In the genomic region with DNA sequence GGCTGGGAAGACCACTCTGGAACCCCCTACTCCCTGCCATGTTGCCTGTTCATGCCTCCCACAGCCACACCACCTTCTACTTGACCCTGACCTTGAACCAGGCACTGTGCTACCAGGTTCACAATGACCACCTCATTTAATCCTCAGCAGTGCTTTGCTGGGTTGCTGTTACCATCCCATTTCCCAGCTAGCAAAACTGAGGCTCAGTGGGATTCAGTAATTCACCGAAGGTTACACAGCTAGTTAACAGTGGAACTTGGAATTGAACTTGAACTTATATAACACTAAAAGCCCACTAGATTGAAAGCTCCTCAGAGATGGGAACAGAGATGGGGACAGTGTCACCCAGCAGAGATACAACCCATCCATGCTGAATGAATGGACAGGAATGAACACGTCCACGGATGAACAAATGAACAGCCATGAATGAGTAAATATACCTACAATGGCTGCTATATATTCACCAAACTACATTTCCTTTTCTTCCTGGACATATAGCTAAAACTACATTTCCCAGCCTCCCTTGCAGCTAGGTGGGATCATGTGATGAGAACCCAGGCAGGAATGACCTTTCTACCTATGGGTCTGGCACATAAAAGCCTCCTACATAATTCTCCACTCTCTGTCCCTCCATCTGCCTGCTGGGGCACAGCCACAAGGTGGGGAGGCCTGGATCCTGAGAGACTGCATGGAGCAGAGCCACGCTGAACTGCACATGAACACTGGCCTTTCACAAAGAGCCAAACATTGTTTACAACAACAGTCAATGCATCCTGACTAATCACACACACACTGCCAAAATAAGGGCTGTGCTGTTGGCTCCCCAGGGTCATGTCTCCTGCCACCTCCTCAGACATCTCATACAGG, we compare ENCODE assay signal across 25 cellular contexts.
"Had no signal": no experiment of that assay in that cellular context is flagged by ENCODE, and none has a peak within 500 bp of the region (broad histone marks: within the 10 kb centered on the region; RNA-seq: fewer than 3 reads in every experiment).

No MANE protein-coding gene starts in this region.

- H3K36me3 ChIP-seq: pancreas, vagina, WERI-Rb-1 had no signal

- H3K27ac Mint-ChIP-seq: activated CD8-positive, alpha-beta T cell treated with anti-CD3 and anti-CD28 coated beads, Interleukin-2, amount 10 ng/mL, durations not matched to agents 7 days and 5 days; activated naive CD4-positive, alpha-beta T cell treated with anti-CD3 and anti-CD28 coated beads, Interleukin-2, amount 50 U/mL, for 24 hours; activated T-helper 1 cell treated with anti-CD3 and anti-CD28 coated beads, Interleukin-12 subunit alpha, Interleukin-12 subunit beta, Interleukin-2, Interleukin-4 antibody, amounts not matched to agents 30 ng/mL and 10 ng/mL and 1 ng/mL, durations not matched to agents 14 hours and 24 hours and 36 hours; dendritic cell treated with granulocyte-macrophage colony-stimulating factor and Interleukin-4, amounts not matched to agents 40 ng/mL and 50 ng/mL, for 4 days; immature natural killer cell; mesothelial cell of epicardium had no signal

- ATAC-seq: activated CD8-positive, alpha-beta T cell treated with anti-CD3 and anti-CD28 coated beads, Interleukin-2, amount 10 ng/mL, durations not matched to agents 7 days and 5 days; body of pancreas; naive thymus-derived CD8-positive, alpha-beta T cell; pancreas; psoas muscle; right cardiac atrium had no signal

- H3K9me3 ChIP-seq: pancreas, testis had no signal

- H3K4me3 Mint-ChIP-seq: activated CD8-positive, alpha-beta T cell treated with anti-CD3 and anti-CD28 coated beads, Interleukin-2, amount 10 ng/mL, durations not matched to agents 7 days and 5 days; activated naive CD4-positive, alpha-beta T cell treated with anti-CD3 and anti-CD28 coated beads, Interleukin-2, amount 50 U/mL, for 24 hours; activated T-helper 1 cell treated with anti-CD3 and anti-CD28 coated beads, Interleukin-12 subunit alpha, Interleukin-12 subunit beta, Interleukin-2, Interleukin-4 antibody, amounts not matched to agents 30 ng/mL and 10 ng/mL and 1 ng/mL, durations not matched to agents 14 hours and 24 hours and 36 hours; dendritic cell treated with granulocyte-macrophage colony-stimulating factor and Interleukin-4, amounts not matched to agents 40 ng/mL and 50 ng/mL, for 4 days; immature natural killer cell; mesothelial cell of epicardium; naive thymus-derived CD8-positive, alpha-beta T cell had no signal

- DNase-seq: activated CD4-positive, alpha-beta T cell treated with anti-CD3 and anti-CD28 coated beads for 1 hour; activated CD4-positive, alpha-beta T cell treated with anti-CD3 and anti-CD28 coated beads, Interleukin-2, amount 50 U/mL, for 1 hour; activated CD8-positive, alpha-beta T cell treated with anti-CD3 and anti-CD28 coated beads, Interleukin-2, amount 10 ng/mL, durations not matched to agents 7 days and 5 days; activated gamma-delta T cell treated with Interleukin-2 at 50 U/mL for 16 hours; anterior cingulate cortex; body of pancreas; effector CD4-positive, alpha-beta T cell; immature natural killer cell; left ventricle myocardium inferior; naive thymus-derived CD8-positive, alpha-beta T cell; pancreas; psoas muscle; stimulated activated CD8-positive, alpha-beta memory T cell treated with anti-CD3 and anti-CD28 coated beads, Interleukin-4, amount 100 ng/mL, for 48 hours; stimulated activated naive CD4-positive, alpha-beta T cell; testis; trophoblast cell; WERI-Rb-1 had no signal

- H3K27me3 Mint-ChIP-seq: activated naive CD4-positive, alpha-beta T cell treated with anti-CD3 and anti-CD28 coated beads, Interleukin-2, amount 50 U/mL, for 24 hours had no signal

- H3K36me3 Mint-ChIP-seq: mesothelial cell of epicardium had no signal

- H3K27ac ChIP-seq: body of pancreas, left ventricle myocardium inferior, pancreas, psoas muscle, testis, vagina, WERI-Rb-1 had no signal

- H3K9me3 Mint-ChIP-seq: activated T-helper 1 cell treated with anti-CD3 and anti-CD28 coated beads, Interleukin-12 subunit alpha, Interleukin-12 subunit beta, Interleukin-2, Interleukin-4 antibody, amounts not matched to agents 30 ng/mL and 10 ng/mL and 1 ng/mL, durations not matched to agents 14 hours and 24 hours and 36 hours had no signal

- H3K4me1 Mint-ChIP-seq: activated naive CD4-positive, alpha-beta T cell treated with anti-CD3 and anti-CD28 coated beads, Interleukin-2, amount 50 U/mL, for 24 hours; immature natural killer cell; mesothelial cell of epicardium; naive thymus-derived CD8-positive, alpha-beta T cell had no signal

- FAIRE-seq: endometrium, pancreas, TTC549 had no signal

- H3K4me3 ChIP-seq: body of pancreas, left ventricle myocardium inferior, pancreas, psoas muscle, testis, vagina had no signal

- H3K4me1 ChIP-seq: body of pancreas, left ventricle myocardium inferior, pancreas, psoas muscle, testis, vagina had no signal

- H3K27me3 ChIP-seq: body of pancreas, pancreas, testis, vagina had no signal
